ENCODE assay signal across 20 cellular contexts in the genomic region with DNA sequence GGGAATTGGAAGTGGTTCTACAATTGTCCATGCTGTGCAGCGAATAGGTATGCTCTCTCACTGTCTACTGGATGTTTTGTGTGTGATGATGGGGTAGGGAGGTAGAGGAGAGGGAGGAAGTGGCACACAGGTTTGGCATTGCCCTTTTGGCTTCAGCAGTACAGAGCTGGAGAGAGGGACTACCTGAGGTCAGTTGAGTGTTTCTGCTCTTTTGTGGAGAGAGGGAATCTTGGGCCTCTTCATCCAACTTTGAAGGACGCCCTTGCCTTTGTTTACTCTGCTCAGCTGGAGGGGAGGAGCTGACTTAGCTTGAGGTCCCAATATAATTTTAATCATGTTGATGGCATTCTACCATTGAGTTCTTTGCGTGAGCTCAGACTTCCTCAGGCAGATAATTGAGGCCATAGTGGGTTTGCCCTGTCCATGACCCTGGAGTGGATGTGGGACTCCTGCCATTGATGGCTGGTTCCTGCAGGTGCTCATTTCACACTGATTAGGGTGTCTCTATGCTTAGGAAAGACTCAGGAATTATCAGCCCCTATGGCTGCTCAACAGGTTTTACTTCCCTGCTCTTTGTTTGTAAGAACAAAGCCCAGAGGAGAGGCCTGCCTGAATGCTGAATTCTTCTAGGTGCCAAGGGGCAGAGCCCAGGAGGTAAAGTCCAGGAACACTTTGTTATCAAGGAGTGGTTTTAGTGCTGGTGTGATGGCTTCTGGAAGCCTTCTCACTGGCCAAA. TPM values are rescaled to one million over a fixed set of nuclear protein-coding genes. Genes with fewer than 3 reads are reported as not detected.
DNase-seq lines count a peak whose midpoint lies in the region; ATAC-seq, FAIRE-seq and TF ChIP-seq lines count a peak whose summit lies in the region.
"Had no signal": no experiment of that assay in that cellular context is flagged by ENCODE, and none has a peak within 500 bp of the region (broad histone marks: within the 10 kb centered on the region; RNA-seq: fewer than 3 reads in every experiment).

No MANE protein-coding gene starts in this region.

- TF ChIP-seq POLR2A in HepG2 (IDR thresholded peaks at IDR 0.05; ENCODE audit: insufficient read depth in 1 of 2, low read depth in 2 of 2, low read length in 2 of 2) (no peak), right lobe of liver (IDR thresholded peaks at IDR 0.05) (no peak)

- H3K4me3 ChIP-seq in HepG2 (replicated peaks in 1 of 3; ENCODE audit: insufficient read depth in 1 of 3, low read depth in 2 of 3, low read length in 3 of 3), result no peak overlapping the region
- H3K4me3 ChIP-seq in right lobe of liver, result no peak overlapping the region
- peak overlapping the region; percentile 37 to 43 for H3K4me3 ChIP-seq in mucosa of rectum (ENCODE audit: low read length in 2 of 2)
- H3K4me3 ChIP-seq: HAP-1, neural progenitor cell had no signal

- peaks cover 9 to 40% of the 10 kb centered on the region in 2 experiments for H3K36me3 ChIP-seq in HepG2 (replicated peaks in 1 of 2; ENCODE audit: control insufficient read depth in 1 of 2, insufficient read depth in 2 of 2, low read length in 2 of 2)
- H3K36me3 ChIP-seq in right lobe of liver, result no peaks in the 10 kb centered on the region
- H3K36me3 ChIP-seq in mucosa of rectum (ENCODE audit: control insufficient read depth in 2 of 2, insufficient read depth in 2 of 2, low read length in 2 of 2), result peaks cover 7 to 20% of the 10 kb centered on the region in 2 donors

- H3K27me3 ChIP-seq in HepG2 (ENCODE audit: control insufficient read depth in 1 of 2, insufficient read depth in 2 of 2, low read length in 2 of 2) (no peaks in the 10 kb centered on the region), right lobe of liver (no peaks in the 10 kb centered on the region), mucosa of rectum (ENCODE audit: control insufficient read depth in 2 of 2, insufficient read depth in 2 of 2, low read length in 2 of 2) (no peaks in the 10 kb centered on the region)
- H3K27me3 ChIP-seq: neural progenitor cell had no signal

- DNase-seq in HepG2 (ENCODE audit: low spot score) (no peak), right lobe of liver (no peak), epithelial cell of prostate (ENCODE audit: low read depth, low spot score) (no peak), ureter (ENCODE audit: low spot score) (peak; percentile 45), T-helper 2 cell (no peak)
- DNase-seq: activated CD4-positive, CD25-positive, alpha-beta regulatory T cell treated with anti-CD3 and anti-CD28 coated beads, Interleukin-2, amount 50 U/mL, for 72 hours; activated effector memory CD4-positive, alpha-beta T cell treated with anti-CD3 and anti-CD28 coated beads, Interleukin-2, amount 50 U/mL, for 16 hours; amniotic stem cell; foreskin melanocyte; NCI-H1694; NCI-H446; retina; SIG-M5; stimulated activated naive CD4-positive, alpha-beta T cell treated with Interleukin-2 at 50 U/mL for 16 hours had no signal

- H4K20me1 ChIP-seq in HepG2 (ENCODE audit: insufficient read depth, low read length), result no peaks in the 10 kb centered on the region

- H3K79me2 ChIP-seq in HepG2 (ENCODE audit: insufficient read depth, low read length), result peaks cover 40% of the 10 kb centered on the region

- ATAC-seq in HepG2 (no peak), right lobe of liver (no peak), HG03457 (IDR thresholded peaks at IDR 0.05; ENCODE audit: unreplicated experiment) (no peak), HG02970 (IDR thresholded peaks at IDR 0.05; ENCODE audit: low FRiP score, unreplicated experiment) (no peak)

- TF ChIP-seq EP300 in HepG2 (IDR thresholded peaks at IDR 0.05; ENCODE audit: low read depth in 2 of 2, low read length in 2 of 2) (no peak), HepG2 (CRISPR knock-in tag; IDR thresholded peaks at IDR 0.05; ENCODE audit: borderline replicate concordance) (no peak)

- CTCF ChIA-PET in HepG2 (lab: Yijun Ruan, JAX; ENCODE audit: low intra/inter-chr PET ratio, low total read pairs), result no interaction called here

- H3K4me2 ChIP-seq in HepG2 (ENCODE audit: low read depth, low read length), result 0 out of 2 replicates have a peak overlapping the region, but pooled peaks have one; percentile 14
- H3K4me2 ChIP-seq: neural progenitor cell had no signal

- no peak overlapping the region for H3K27ac ChIP-seq in HepG2 (ENCODE audit: extremely low read length, insufficient read depth, low read length)
- H3K27ac ChIP-seq in right lobe of liver, result no peak overlapping the region
- peak overlapping the region; percentile 27 for H3K27ac ChIP-seq in epithelial cell of prostate
- peak overlapping the region; percentile 86 to 90 for H3K27ac ChIP-seq in mucosa of rectum (ENCODE audit: low read depth in 2 of 2, low read length in 2 of 2)
- H3K27ac ChIP-seq: neural progenitor cell had no signal

- BruUV-seq in HepG2 (replicated peaks; lab: Mats Ljungman, UMichigan), result no TSS peak

- intact Hi-C loops in HepG2 (cut with micrococcal nuclease; ENCODE audit: unreplicated experiment) (no loop called here), right lobe of liver (cut with DNase I) (no loop called here)

- no peak for TF ChIP-seq RAD21 in HepG2 (CRISPR knock-in tag; IDR thresholded peaks at IDR 0.05)

- in situ Hi-C loops in HepG2 (cut with HindIII; ENCODE audit: extremely low pct_ligation_motif_present, low pct_unique_long_range_greater_than_20kb), result no loop called here

- H3K4me1 ChIP-seq in HepG2 (ENCODE audit: insufficient read depth, low read length) (peaks cover 42% of the 10 kb centered on the region), right lobe of liver (peaks cover 0 to 2% (median 0%) of the 10 kb centered on the region in 4 donors), mucosa of rectum (ENCODE audit: control insufficient read depth in 2 of 2, insufficient read depth in 2 of 2, low read length in 2 of 2) (peaks cover 25 to 31% of the 10 kb centered on the region in 2 donors)
- H3K4me1 ChIP-seq: neural progenitor cell had no signal

- 95% methylated on average over 3 of the region's 3 CpGs for WGBS in HepG2 (ENCODE audit: low lambda C conversion rate)
- WGBS in right lobe of liver (ENCODE audit: insufficient coverage, low coverage, low lambda C conversion rate, missing lambda C conversion rate), result 92% methylated on average over 2 of the region's 3 CpGs

- no peak for FAIRE-seq in HepG2 (lab: Jason Lieb, UNC)
- FAIRE-seq: endometrium had no signal

- no peak overlapping the region for H2AFZ ChIP-seq in HepG2 (ENCODE audit: low read length)
- H2AFZ ChIP-seq: neural progenitor cell had no signal

- H3K9me3 ChIP-seq in HepG2 (ENCODE audit: low read length) (no peaks in the 10 kb centered on the region), right lobe of liver (no peaks in the 10 kb centered on the region), mucosa of rectum (ENCODE audit: control insufficient read depth in 2 of 2, low read length in 2 of 2) (no peaks in the 10 kb centered on the region)
- H3K9me3 ChIP-seq: HAP-1 had no signal

- POLR2A ChIA-PET in HepG2 (lab: Yijun Ruan, JAX), result no interaction called here

- no peak overlapping the region for H3K9ac ChIP-seq in HepG2 (ENCODE audit: insufficient read depth, low read depth, low read length)
- H3K9ac ChIP-seq in mucosa of rectum (ENCODE audit: low read depth in 1 of 2, low read length in 2 of 2), result peak overlapping the region in 1 of 2 donors; percentile 18
- H3K9ac ChIP-seq: neural progenitor cell had no signal

- TF ChIP-seq CTCF in HepG2 (CRISPR knock-in tag; IDR thresholded peaks at IDR 0.05) (no peak), right lobe of liver (IDR thresholded peaks at IDR 0.05) (no peak)

TF ChIP-seq in HepG2, 621 proteins besides CTCF, POLR2A, EP300 and RAD21:
- TF ChIP-seq PITX1 (CRISPR knock-in tag; IDR thresholded peaks at IDR 0.05) (no peak), REPIN1 (CRISPR knock-in tag; IDR thresholded peaks at IDR 0.05; ENCODE audit: borderline replicate concordance, low read depth) (no peak), FOXA1 (IDR thresholded peaks at IDR 0.05) (no peak), FOXA1 (CRISPR knock-in tag; IDR thresholded peaks at IDR 0.05) (0 out of 2 replicates have a peak, but pooled peaks have one; percentile 14)
TF ChIP-seq in HepG2: peak in this region for 1.

RNA-seq across cellular contexts. Expression of a gene that starts 7.2 kb away (rescaled TPM):
- total RNA-seq in HepG2 (2016; rRNA removed; fragmentation: Illumina TruSeq; extraction: Trizol) (23.9 and 31.6 TPM in 2 replicates), right lobe of liver (1 to 10 TPM; 2.2 to 4.8 (median 3.2) TPM), ureter (21.7 TPM)
- 12.9 and 13.3 TPM in 2 replicates for total RNA-seq in HepG2 (2016; cell fraction: cytosol; rRNA removed; fragmentation: Illumina TruSeq; extraction: Trizol; ENCODE audit: low read depth)
- 23.0 and 31.5 TPM in 2 replicates for total RNA-seq in HepG2 (2016; cell fraction: insoluble cytoplasmic fraction; rRNA removed; fragmentation: Illumina TruSeq; extraction: Trizol)
- total RNA-seq in HepG2 (2016; cell fraction: membrane; rRNA removed; fragmentation: Illumina TruSeq; extraction: Trizol), result 25.6 and 26.4 TPM in 2 replicates
- 14.1 and 18.1 TPM in 2 replicates for total RNA-seq in HepG2 (2016; cell fraction: nucleus; rRNA removed; fragmentation: Illumina TruSeq; extraction: Trizol)
- 13.3 and 13.7 TPM in 2 replicates for polyA plus RNA-seq in HepG2 (2011; rRNA removed)
- 12.9 and 13.4 TPM in 2 replicates for polyA plus RNA-seq in HepG2 (2011; cell fraction: cytosol; rRNA removed)
- polyA plus RNA-seq in HepG2 (2011; cell fraction: nucleus; rRNA removed), result 6.1 and 9.3 TPM in 2 replicates
- polyA plus RNA-seq in HepG2 (2012), result 21.5 and 22.6 TPM in 2 replicates
- polyA plus RNA-seq in HepG2 (2016; cell fraction: cytosol; fragmentation: Illumina TruSeq; extraction: Trizol; ENCODE audit: low read depth), result 23.8 and 26.4 TPM in 2 replicates
- 50.9 and 54.3 TPM in 2 replicates for polyA plus RNA-seq in HepG2 (2016; cell fraction: insoluble cytoplasmic fraction; fragmentation: Illumina TruSeq; extraction: Trizol; ENCODE audit: low read depth)
- 31.6 and 32.5 TPM in 2 replicates for polyA plus RNA-seq in HepG2 (2016; cell fraction: membrane; fragmentation: Illumina TruSeq; extraction: Trizol; ENCODE audit: low read depth)
- 37.5 and 37.9 TPM in 2 replicates for polyA plus RNA-seq in HepG2 (2016; cell fraction: nucleus; fragmentation: Illumina TruSeq; extraction: Trizol; ENCODE audit: insufficient read depth, low read depth)
- polyA minus RNA-seq in HepG2 (2011; rRNA and poly(A)+ RNA removed; ENCODE audit: low replicate concordance), result 8.2 and 8.9 TPM in 2 replicates
- 7.5 and 8.7 TPM in 2 replicates for polyA minus RNA-seq in HepG2 (2011; cell fraction: cytosol; rRNA and poly(A)+ RNA removed)
- polyA minus RNA-seq in HepG2 (2011; cell fraction: nucleus; rRNA and poly(A)+ RNA removed), result 10.8 and 12.0 TPM in 2 replicates

Comparison
In these comparisons a context has a peak if more than half of its experiments do, and no peak if none do; other contexts are left out.
1. H3K27ac ChIP-seq: peak in epithelial cell of prostate (single experiment) and mucosa of rectum (2 of 2); none in HepG2 (single experiment) and right lobe of liver (0 of 3).
2. H3K4me3 ChIP-seq: peak in mucosa of rectum (2 of 2); none in HepG2 (0 of 3) and right lobe of liver (0 of 3).